In the genomic region with DNA sequence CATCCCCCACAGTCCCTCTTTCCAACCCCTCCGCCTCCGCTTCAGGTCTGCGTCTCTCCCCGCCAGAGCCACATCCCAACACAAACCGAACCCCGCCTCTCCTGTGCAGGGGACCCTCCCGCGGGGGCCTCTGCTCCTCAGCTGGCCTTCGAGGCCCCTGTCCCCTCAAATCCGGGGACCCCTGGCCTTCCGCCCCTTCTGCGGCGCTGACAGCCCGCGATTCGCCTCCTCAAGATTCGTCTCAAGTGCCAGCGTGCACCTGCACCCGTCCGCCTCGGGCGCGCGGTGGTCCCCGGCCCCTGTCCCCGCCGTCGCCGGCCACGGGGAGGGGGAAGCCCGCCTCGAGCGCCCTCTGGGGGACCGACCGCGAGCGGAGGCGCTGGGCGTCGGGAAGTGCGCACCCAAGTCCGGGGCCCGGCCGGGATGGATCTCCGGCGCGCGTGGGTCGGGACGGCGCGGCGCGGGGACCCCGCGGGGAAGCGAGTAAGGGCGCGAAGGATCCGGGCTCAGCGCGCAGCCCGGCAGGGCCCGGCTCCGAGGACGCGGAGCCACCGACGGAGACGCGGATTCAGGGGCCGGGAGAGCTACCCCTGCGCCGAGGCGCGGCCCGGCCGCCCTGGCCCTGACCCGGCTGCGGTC, we compare ENCODE assay signal across 8 cellular contexts. TPM values are rescaled to one million over a fixed set of nuclear protein-coding genes. Genes with fewer than 3 reads are reported as not detected.
A peak's percentile ranks its signal among the peaks of the same experiment; 100 is the strongest.
DNase-seq lines count a peak whose midpoint lies in the region; ATAC-seq, FAIRE-seq and TF ChIP-seq lines count a peak whose summit lies in the region.

No MANE protein-coding gene starts in this region.

- no peak for FAIRE-seq in HTR-8/SVneo (lab: Jason Lieb, UNC)

- H3K9ac ChIP-seq in iPS-15b (ENCODE audit: low read depth, low read length), result no peak overlapping the region

- intact Hi-C loops in spleen (cut with DNase I; ENCODE audit: low total_unique reads), result no loop called here

- H3K27me3 ChIP-seq in iPS-15b (ENCODE audit: control insufficient read depth, insufficient read depth, low read length) (peaks cover 39% of the 10 kb centered on the region), spleen (replicated peaks in 1 of 7) (peaks cover 0 to 91% (median 31%) of the 10 kb centered on the region in 7 donors)

- WGBS in spleen, 5 donors, result 7 to 55% (median 9%) methylated on average over 9 to 80 of the region's 80 CpGs

- H3K4me3 ChIP-seq in iPS-15b (ENCODE audit: low read depth, low read length) (peak overlapping the region; percentile 61), spleen (peak overlapping the region; percentile 39 to 78 (median 52))

- H3K27ac ChIP-seq in spleen, result peak overlapping the region in 7 of 8 donors; percentile 35 to 80 (median 73)

- TF ChIP-seq POLR2A in spleen (IDR thresholded peaks at IDR 0.05), result no peak

- peak in 6 of 11 experiments; percentile 13 to 52 (median 42) for TF ChIP-seq CTCF in spleen (IDR thresholded peaks at IDR 0.05 in 8 of 11, conservative IDR thresholded peaks at IDR 0.05 in 3 of 11)

- H3K36me3 ChIP-seq in iPS-15b (ENCODE audit: control insufficient read depth, insufficient read depth, low read length), result no peaks in the 10 kb centered on the region
- H3K36me3 ChIP-seq in spleen, result no peaks in the 10 kb centered on the region

- DNase-seq in HTR-8/SVneo (ENCODE audit: insufficient read length, low spot score), result peak; percentile 60
- DNase-seq in activated CD8-positive, alpha-beta memory T cell treated with anti-CD3 and anti-CD28 coated beads, Interleukin-2, amount 50 U/mL, for 48 hours, result peak; percentile 66
- DNase-seq in spleen, result no peak
- no peak for DNase-seq in T1000 (lab: John Stamatoyannopoulos, UW)
- DNase-seq in NOMO-1 (lab: John Stamatoyannopoulos, UW; ENCODE audit: unreplicated experiment in 2 of 2), result no peak
- DNase-seq in amygdala (lab: John Stamatoyannopoulos, UW), result no peak

- no peaks in the 10 kb centered on the region for H3K9me3 ChIP-seq in iPS-15b (ENCODE audit: control insufficient read depth, insufficient read depth, low read length)
- no peaks in the 10 kb centered on the region for H3K9me3 ChIP-seq in spleen

- ATAC-seq in HG03342 (IDR thresholded peaks at IDR 0.05; ENCODE audit: unreplicated experiment), result no peak

- H3K4me1 ChIP-seq in iPS-15b (ENCODE audit: control insufficient read depth, insufficient read depth, low read length), result no peaks in the 10 kb centered on the region
- H3K4me1 ChIP-seq in spleen, result peaks cover 5 to 70% (median 43%) of the 10 kb centered on the region in 6 donors

RNA-seq across cellular contexts. Expression of gene FLT4, which starts 0.6 kb away (rescaled TPM):
- 10 to 100 TPM; 20.7 to 61.4 (median 39.9) TPM for total RNA-seq in spleen
- polyA plus RNA-seq in spleen, result 10 to 100 TPM in 1 of 3 donors, 1 to 10 TPM in 2; 3.5 to 19.4 (median 4.6) TPM

RNA-seq across cellular contexts. Expression of gene SCGB3A1, which starts 57.5 kb away (rescaled TPM):
- total RNA-seq in spleen, result 10 to 100 TPM in 1 of 7 donors, 1 to 10 TPM in 5, not detected in 1; 2.1 to 12.1 (median 6.5) TPM
- polyA plus RNA-seq in spleen, result 1 to 10 TPM; 1.7 to 9.5 (median 9.3) TPM

Comparison
In these comparisons a context has a peak if more than half of its experiments do, and no peak if none do; other contexts are left out.
1. DNase-seq: peak in HTR-8/SVneo (single experiment) and activated CD8-positive, alpha-beta memory T cell treated with anti-CD3 and anti-CD28 coated beads, Interleukin-2, amount 50 U/mL, for 48 hours (single experiment); none in spleen (single experiment), T1000 (single experiment), NOMO-1 (0 of 2) and amygdala (0 of 56).